Comparison of ENCODE assay signal across 9 cellular contexts in genomic region chr1:31645274-31645568, GRCh38. TPM values are rescaled to one million over a fixed set of nuclear protein-coding genes. Genes with fewer than 3 reads are reported as not detected.
DNase-seq lines count a peak whose midpoint lies in the region; ATAC-seq and TF ChIP-seq lines count a peak whose summit lies in the region.
"Had no signal": no experiment of that assay in that cellular context is flagged by ENCODE, and none has a peak within 500 bp of the region (broad histone marks: within the 10 kb centered on the region; RNA-seq: fewer than 3 reads in every experiment).

No MANE protein-coding gene starts in this region.

- H3K36me3 ChIP-seq in aorta (ENCODE audit: control insufficient read depth in 1 of 2, insufficient read depth in 2 of 2, low read length in 1 of 2), result no peaks in the 10 kb centered on the region

- H3K27me3 Mint-ChIP-seq in stimulated activated naive CD8-positive, alpha-beta T cell treated with anti-CD3 and anti-CD28 coated beads, Interleukin-15, Interleukin-2, amounts not matched to agents 100 ng/mL and 50 ng/mL, for 24 hours, result no peaks in the 10 kb centered on the region

- peak overlapping the region; percentile 99 for H3K27ac Mint-ChIP-seq in stimulated activated naive CD8-positive, alpha-beta T cell treated with anti-CD3 and anti-CD28 coated beads, Interleukin-15, Interleukin-2, amounts not matched to agents 100 ng/mL and 50 ng/mL, for 24 hours

- no peaks in the 10 kb centered on the region for H3K9me3 Mint-ChIP-seq in stimulated activated naive CD8-positive, alpha-beta T cell treated with anti-CD3 and anti-CD28 coated beads, Interleukin-15, Interleukin-2, amounts not matched to agents 100 ng/mL and 50 ng/mL, for 24 hours

- ATAC-seq in stimulated activated naive CD8-positive, alpha-beta T cell treated with anti-CD3 and anti-CD28 coated beads, Interleukin-15, Interleukin-2, amounts not matched to agents 100 U/mL and 50 U/mL, for 24 hours, result no peak
- no peak for ATAC-seq in aorta (ENCODE audit: low FRiP score)

- no peak for TF ChIP-seq CTCF in choroid plexus epithelial cell (conservative IDR thresholded peaks at IDR 0.05; ENCODE audit: low read depth, low read length)

- intact Hi-C loops in aorta (cut with DNase I), result no loop called here

- no peaks in the 10 kb centered on the region for H3K9me3 ChIP-seq in mononuclear cell (ENCODE audit: low read depth, low read length)
- H3K9me3 ChIP-seq in aorta (ENCODE audit: control insufficient read depth, low read length), result no peaks in the 10 kb centered on the region

- H3K4me3 Mint-ChIP-seq in stimulated activated naive CD8-positive, alpha-beta T cell treated with anti-CD3 and anti-CD28 coated beads, Interleukin-15, Interleukin-2, amounts not matched to agents 100 ng/mL and 50 ng/mL, for 24 hours, result peak overlapping the region; percentile 97

- H3K4me3 ChIP-seq in choroid plexus epithelial cell (ENCODE audit: low read depth, low read length) (peak overlapping the region; percentile 78), mononuclear cell (ENCODE audit: low read length) (peak overlapping the region; percentile 84), aorta (ENCODE audit: low read length in 2 of 2) (peak overlapping the region; percentile 9 to 59)

- 1% methylated on average over 11 of the region's 11 CpGs for WGBS in aorta, 2 donors

- H3K27me3 ChIP-seq in mononuclear cell (ENCODE audit: insufficient read depth, low read length), result no peaks in the 10 kb centered on the region
- H3K27me3 ChIP-seq in aorta (ENCODE audit: control insufficient read depth in 1 of 2, insufficient read depth in 2 of 2, low read length in 1 of 2), result no peaks in the 10 kb centered on the region

- DNase-seq in stimulated activated naive CD8-positive, alpha-beta T cell treated with anti-CD3 and anti-CD28 coated beads, Interleukin-15, Interleukin-2, amounts not matched to agents 100 U/mL and 50 U/mL, for 24 hours, result no peak
- DNase-seq in choroid plexus epithelial cell (ENCODE audit: low read depth) (no peak), aorta (no peak), HK-2 (ENCODE audit: unreplicated experiment) (no peak), HuH-7 (ENCODE audit: low spot score) (no peak)
- no peak for DNase-seq in effector CD4-positive, alpha-beta T cell

- H3K36me3 Mint-ChIP-seq in stimulated activated naive CD8-positive, alpha-beta T cell treated with anti-CD3 and anti-CD28 coated beads, Interleukin-15, Interleukin-2, amounts not matched to agents 100 ng/mL and 50 ng/mL, for 24 hours (ENCODE audit: low read depth), result no peaks in the 10 kb centered on the region

- peak overlapping the region; percentile 24 to 93 for H3K27ac ChIP-seq in aorta (ENCODE audit: low read depth in 1 of 2, low read length in 2 of 2)

- H3K4me1 ChIP-seq in mononuclear cell (ENCODE audit: insufficient read depth, low read length), result peaks cover 37% of the 10 kb centered on the region
- peaks cover 7 to 9% of the 10 kb centered on the region in 2 donors for H3K4me1 ChIP-seq in aorta (ENCODE audit: control insufficient read depth in 1 of 2, insufficient read depth in 2 of 2, low read length in 2 of 2)

- H3K4me1 Mint-ChIP-seq in stimulated activated naive CD8-positive, alpha-beta T cell treated with anti-CD3 and anti-CD28 coated beads, Interleukin-15, Interleukin-2, amounts not matched to agents 100 ng/mL and 50 ng/mL, for 24 hours (ENCODE audit: low read depth), result peaks cover 23% of the 10 kb centered on the region

RNA-seq across cellular contexts. Expression of gene PEF1, which starts 0.5 kb away (rescaled TPM):
- 34.2 TPM for total RNA-seq in mononuclear cell
- 10 to 100 TPM; 57.9 to 65.0 TPM for total RNA-seq in aorta
- polyA plus RNA-seq in aorta, result 10 to 100 TPM; 75.5 to 83.9 TPM

RNA-seq across cellular contexts. Expression of gene HCRTR1, which starts 27.7 kb away (rescaled TPM):
- total RNA-seq in mononuclear cell (not detected), aorta (under 1 TPM in 1 of 2 donors, not detected in 1; 0.42 TPM)
- under 1 TPM in 1 of 2 donors, not detected in 1; 0.18 TPM for polyA plus RNA-seq in aorta
- total RNA-seq: NCI-H460 had no signal

RNA-seq across cellular contexts. Expression of gene COL16A1, which starts 58.6 kb away (rescaled TPM):
- 0.10 TPM for total RNA-seq in mononuclear cell
- total RNA-seq in aorta, result 100 to 1,000 TPM in 1 of 2 donors, 10 to 100 TPM in 1; 71.4 to 188 TPM
- 100 to 1,000 TPM in 1 of 2 donors, 10 to 100 TPM in 1; 39.8 to 358 TPM for polyA plus RNA-seq in aorta

Comparison
In these comparisons a context has a peak if more than half of its experiments do, and no peak if none do; other contexts are left out.
1. H3K4me3 ChIP-seq: peak in every context shown above with its lines; median percentile 84 in mononuclear cell; 78 in choroid plexus epithelial cell; 34 in aorta.
2. RNA of gene COL16A1, which starts 58.6 kb away (total RNA-seq): 71.4 to 188 TPM in aorta; 0.10 TPM in mononuclear cell (single experiment); every median in the first group is over 10 times any median in the second.